In the genomic region with DNA sequence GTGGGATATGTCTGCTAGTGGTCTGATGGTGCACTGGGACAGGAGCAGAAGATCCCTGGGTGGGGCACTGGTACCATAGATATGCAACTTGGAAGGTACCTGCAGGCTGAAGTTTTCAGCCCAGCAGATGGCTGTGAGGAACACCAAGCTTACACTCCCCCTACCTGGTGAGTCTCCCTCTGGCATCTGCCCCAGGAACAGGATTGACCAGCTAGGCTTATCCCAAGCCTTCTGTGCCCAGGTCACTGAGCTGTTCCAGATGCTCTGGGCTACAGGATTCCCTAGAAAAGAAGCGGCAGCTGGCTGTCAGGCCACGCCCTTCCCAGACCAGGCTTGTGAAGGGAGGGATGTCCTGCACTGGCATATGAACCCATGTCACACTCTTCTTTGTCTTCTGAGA, we compare ENCODE assay signal across 25 cellular contexts.
"Had no signal": no experiment of that assay in that cellular context is flagged by ENCODE, and none has a peak within 500 bp of the region (broad histone marks: within the 10 kb centered on the region; RNA-seq: fewer than 3 reads in every experiment).

No MANE protein-coding gene starts in this region.

- H3K27me3 Mint-ChIP-seq: activated CD4-positive, alpha-beta T cell treated with anti-CD3 and anti-CD28 coated beads, Interleukin-2, amount 10 ng/mL, durations not matched to agents 7 days and 5 days; activated naive CD4-positive, alpha-beta T cell treated with anti-CD3 and anti-CD28 coated beads, Interleukin-2, amount 50 U/mL, for 24 hours; activated naive CD8-positive, alpha-beta T cell treated with anti-CD3 and anti-CD28 coated beads, Interleukin-2, amount 10 ng/mL, durations not matched to agents 7 days and 5 days; activated T-cell treated with anti-CD3 and anti-CD28 coated beads, Interleukin-2, amount 50 U/mL, for 24 hours had no signal

- H3K4me1 Mint-ChIP-seq: activated CD4-positive, alpha-beta T cell treated with anti-CD3 and anti-CD28 coated beads, Interleukin-2, amount 10 ng/mL, durations not matched to agents 7 days and 5 days; activated naive CD4-positive, alpha-beta T cell treated with anti-CD3 and anti-CD28 coated beads, Interleukin-2, amount 50 U/mL, for 24 hours; activated naive CD8-positive, alpha-beta T cell treated with anti-CD3 and anti-CD28 coated beads, Interleukin-2, amount 10 ng/mL, durations not matched to agents 7 days and 5 days had no signal

- H3K27ac Mint-ChIP-seq: activated CD4-positive, alpha-beta T cell treated with anti-CD3 and anti-CD28 coated beads, Interleukin-2, amount 10 ng/mL, durations not matched to agents 7 days and 5 days; activated CD8-positive, alpha-beta T cell treated with anti-CD3 and anti-CD28 coated beads, Interleukin-2, amount 10 ng/mL, durations not matched to agents 7 days and 5 days; activated naive CD4-positive, alpha-beta T cell treated with anti-CD3 and anti-CD28 coated beads, Interleukin-2, amount 50 U/mL, for 24 hours; activated naive CD8-positive, alpha-beta T cell treated with anti-CD3 and anti-CD28 coated beads, Interleukin-2, amount 10 ng/mL, durations not matched to agents 7 days and 5 days; activated T-cell treated with anti-CD3 and anti-CD28 coated beads, Interleukin-2, amount 50 U/mL, for 24 hours; activated T-helper 2 cell treated with anti-CD3 and anti-CD28 coated beads, Interferon-gamma antibody, Interleukin-2, Interleukin-4, amounts not matched to agents 10 μg/mL and 5 μg/mL and 100 μg/mL, durations not matched to agents 14 hours and 24 hours and 36 hours; T-helper 1 cell treated with Interleukin-12 subunit alpha and Interleukin-12 subunit beta and Interleukin-4 antibody, amounts not matched to agents 30 μg/mL and 1 μg/mL, for 36 hours; T-helper 2 cell treated with Interferon-gamma antibody and Interleukin-4, amounts not matched to agents 5 μg/mL and 100 μg/mL, for 36 hours had no signal

- DNase-seq: activated CD4-positive, alpha-beta T cell treated with anti-CD3 and anti-CD28 coated beads, Interleukin-2, amount 10 ng/mL, durations not matched to agents 7 days and 5 days; activated CD4-positive, alpha-beta T cell treated with anti-CD3 and anti-CD28 coated beads, Interleukin-2, amount 50 U/mL, for 48 hours; activated CD8-positive, alpha-beta T cell treated with anti-CD3 and anti-CD28 coated beads, Interleukin-2, amount 10 ng/mL, durations not matched to agents 7 days and 5 days; activated gamma-delta T cell; activated naive CD4-positive, alpha-beta T cell treated with Interleukin-2 at 50 U/mL for 16 hours; activated naive CD8-positive, alpha-beta T cell treated with anti-CD3 and anti-CD28 coated beads, Interleukin-2, amount 10 ng/mL, durations not matched to agents 7 days and 5 days; activated T-cell treated with anti-CD3 and anti-CD28 coated beads, Interleukin-2, amount 50 U/mL, for 24 hours; amygdala; body of pancreas; Karpas-422; NCI-H1105 treated with DMSO at 0.1 percent for 48 hours; NCI-H1694; NCI-H1930; NCI-H345; NCI-H526 treated with DMSO at 0.1 percent for 48 hours; NK-92 treated with Interleukin-12 subunit alpha and Interleukin-12 subunit beta, amount 100 ng/mL, for 24 hours; PC-3; Peyer's patch; RPMI8226; SHP77 treated with DMSO at 0.1 percent for 48 hours; SK-N-SH had no signal

- H3K36me3 Mint-ChIP-seq: activated naive CD4-positive, alpha-beta T cell treated with anti-CD3 and anti-CD28 coated beads, Interleukin-2, amount 50 U/mL, for 24 hours; activated naive CD8-positive, alpha-beta T cell treated with anti-CD3 and anti-CD28 coated beads, Interleukin-2, amount 10 ng/mL, durations not matched to agents 7 days and 5 days had no signal

- ATAC-seq: activated CD8-positive, alpha-beta T cell treated with anti-CD3 and anti-CD28 coated beads, Interleukin-2, amount 10 ng/mL, durations not matched to agents 7 days and 5 days; body of pancreas; PC-3 had no signal

- H3K4me3 Mint-ChIP-seq: activated CD4-positive, alpha-beta T cell treated with anti-CD3 and anti-CD28 coated beads, Interleukin-2, amount 10 ng/mL, durations not matched to agents 7 days and 5 days; activated CD8-positive, alpha-beta T cell treated with anti-CD3 and anti-CD28 coated beads, Interleukin-2, amount 10 ng/mL, durations not matched to agents 7 days and 5 days; activated naive CD4-positive, alpha-beta T cell treated with anti-CD3 and anti-CD28 coated beads, Interleukin-2, amount 50 U/mL, for 24 hours; activated naive CD8-positive, alpha-beta T cell treated with anti-CD3 and anti-CD28 coated beads, Interleukin-2, amount 10 ng/mL, durations not matched to agents 7 days and 5 days; activated T-cell treated with anti-CD3 and anti-CD28 coated beads, Interleukin-2, amount 50 U/mL, for 24 hours; T-helper 1 cell treated with Interleukin-12 subunit alpha and Interleukin-12 subunit beta and Interleukin-4 antibody, amounts not matched to agents 30 μg/mL and 1 μg/mL, for 36 hours; T-helper 2 cell treated with Interferon-gamma antibody and Interleukin-4, amounts not matched to agents 5 μg/mL and 100 μg/mL, for 36 hours had no signal
